In the genomic region with DNA sequence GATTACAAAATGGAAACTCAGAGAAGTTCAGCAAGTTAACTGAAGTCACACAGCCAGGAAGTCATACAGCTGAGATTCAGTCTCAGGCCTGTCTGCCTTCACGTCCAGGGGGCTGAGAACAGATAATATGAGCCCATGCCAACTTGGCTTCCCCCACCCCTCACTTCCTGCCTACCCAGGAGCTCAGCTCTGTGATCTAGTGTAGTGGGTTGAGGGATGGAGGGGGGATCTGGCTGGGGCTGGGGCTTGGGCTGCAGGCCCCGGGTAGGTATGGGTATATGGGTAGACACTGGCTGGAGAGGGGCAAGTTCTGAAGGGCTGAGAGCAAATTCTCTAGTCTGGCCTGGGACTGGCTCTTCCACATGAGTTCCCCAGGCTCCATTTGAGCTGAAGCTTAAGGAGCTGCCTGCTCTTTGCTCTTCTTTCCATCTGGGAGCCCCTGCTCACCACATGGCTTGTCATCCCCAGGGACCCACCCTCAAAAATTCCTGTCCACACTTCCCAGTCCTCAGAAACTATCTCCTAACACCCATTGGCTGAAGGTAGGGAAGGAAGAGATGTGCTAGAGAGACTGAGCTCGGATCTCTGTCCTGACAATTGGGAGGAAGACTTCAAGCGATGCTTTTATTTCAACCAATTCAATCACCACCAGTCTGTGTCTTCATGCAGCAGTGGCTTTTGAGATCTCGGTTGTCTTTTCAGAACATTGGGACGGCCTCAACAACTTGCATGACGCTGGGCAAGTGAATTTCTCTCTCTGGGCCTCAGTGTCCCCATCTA, we compare ENCODE assay signal across 23 cellular contexts. TPM values are rescaled to one million over a fixed set of nuclear protein-coding genes. Genes with fewer than 3 reads are reported as not detected.
A peak's percentile ranks its signal among the peaks of the same experiment; 100 is the strongest.
DNase-seq lines count a peak whose midpoint lies in the region; ATAC-seq lines count a peak whose summit lies in the region.
"Had no signal": no experiment of that assay in that cellular context is flagged by ENCODE, and none has a peak within 500 bp of the region (broad histone marks: within the 10 kb centered on the region; RNA-seq: fewer than 3 reads in every experiment).

No MANE protein-coding gene starts in this region.

- POLR2A ChIA-PET in activated CD4-positive, alpha-beta memory T cell treated with anti-CD3 and anti-CD28 coated beads for 36 hours (lab: Charles Lee) = no interaction called here
- POLR2A ChIA-PET in activated CD4-positive, alpha-beta memory T cell treated with anti-CD3 and anti-CD28 coated beads, Interleukin-2, amount 10 ng/mL, durations not matched to agents 7 days and 5 days (lab: Charles Lee) = no interaction called here

- no peaks in the 10 kb centered on the region for H3K79me1 ChIP-seq in mesendoderm (ENCODE audit: low read length)

- H3K23ac ChIP-seq in mesendoderm (ENCODE audit: low read length) = no peak overlapping the region

- ATAC-seq in left lobe of liver = no peak
- ATAC-seq: GM12878; psoas muscle; stimulated activated naive B cell treated with anti-CD40 and anti-IgM and Interleukin-4, amounts not matched to agents 10 μg/mL and 1 μg/mL and 100 μg/mL, for 72 hours had no signal

- no peak overlapping the region for H4K8ac ChIP-seq in mesendoderm (ENCODE audit: low read depth, low read length)

- intact Hi-C loops in activated CD4-positive, alpha-beta memory T cell treated with anti-CD3 and anti-CD28 coated beads for 36 hours (cut with micrococcal nuclease) = no loop called here

- no peaks in the 10 kb centered on the region for H3K4me1 ChIP-seq in mesendoderm (ENCODE audit: control insufficient read depth, low read depth, low read length)
- H3K4me1 ChIP-seq: psoas muscle had no signal

- no peak overlapping the region for H2AK5ac ChIP-seq in mesendoderm (ENCODE audit: low read length)

- H3K4me1 Mint-ChIP-seq in activated CD4-positive, alpha-beta memory T cell treated with anti-CD3 and anti-CD28 coated beads for 36 hours (ENCODE audit: low read depth) = peaks cover 12% of the 10 kb centered on the region
- H3K4me1 Mint-ChIP-seq in activated CD4-positive, alpha-beta memory T cell treated with anti-CD3 and anti-CD28 coated beads, Interleukin-2, amount 10 ng/mL, durations not matched to agents 7 days and 5 days = peaks cover 5% of the 10 kb centered on the region
- peaks cover 9% of the 10 kb centered on the region for H3K4me1 Mint-ChIP-seq in activated T-cell treated with anti-CD3 and anti-CD28 coated beads, Interleukin-2, amount 50 U/mL, for 24 hours (ENCODE audit: low read depth)

- H2BK120ac ChIP-seq in mesendoderm (ENCODE audit: low read depth, low read length) = no peak overlapping the region

- H2BK5ac ChIP-seq in mesendoderm (ENCODE audit: low read length) = no peak overlapping the region

- H3K18ac ChIP-seq in mesendoderm (ENCODE audit: low read length) = no peak overlapping the region

- H3K36me3 Mint-ChIP-seq in activated CD4-positive, alpha-beta memory T cell treated with anti-CD3 and anti-CD28 coated beads for 36 hours = no peaks in the 10 kb centered on the region
- peaks cover 2% of the 10 kb centered on the region for H3K36me3 Mint-ChIP-seq in activated CD4-positive, alpha-beta memory T cell treated with anti-CD3 and anti-CD28 coated beads, Interleukin-2, amount 10 ng/mL, durations not matched to agents 7 days and 5 days (ENCODE audit: low read depth)
- H3K36me3 Mint-ChIP-seq in activated T-cell treated with anti-CD3 and anti-CD28 coated beads, Interleukin-2, amount 50 U/mL, for 24 hours (ENCODE audit: low read depth) = no peaks in the 10 kb centered on the region

- H3K27ac ChIP-seq in temporal lobe (ENCODE audit: low read depth, low read length) = peak overlapping the region; percentile 69
- no peak overlapping the region for H3K27ac ChIP-seq in mesendoderm (ENCODE audit: low read depth, low read length)
- H3K27ac ChIP-seq: psoas muscle, testis, WERI-Rb-1 had no signal

- H3K9ac ChIP-seq in mesendoderm (ENCODE audit: low read length) = no peak overlapping the region

- WGBS in mesendoderm (ENCODE audit: extremely low coverage, insufficient coverage, low lambda C conversion rate) = no CpG with 5 or more reads among the region's 7 CpGs

- H3K4ac ChIP-seq in mesendoderm (ENCODE audit: low read depth, low read length) = no peak overlapping the region

- peak; percentile 4 for DNase-seq in activated CD4-positive, alpha-beta memory T cell treated with anti-CD3 and anti-CD28 coated beads for 36 hours
- no peak for DNase-seq in activated CD4-positive, alpha-beta memory T cell treated with anti-CD3 and anti-CD28 coated beads, Interleukin-2, amount 10 ng/mL, durations not matched to agents 7 days and 5 days
- DNase-seq in cerebellar cortex (ENCODE audit: low spot score) (peak; percentile 25), left lobe of liver (ENCODE audit: low spot score) (peak; percentile 16), activated gamma-delta T cell (lab: John Stamatoyannopoulos, UW) (no peak), mesendoderm (no peak)
- no peak for DNase-seq in activated T-cell treated with anti-CD3 and anti-CD28 coated beads, Interleukin-2, amount 50 U/mL, for 24 hours
- DNase-seq: activated CD4-positive, alpha-beta T cell treated with anti-CD3 and anti-CD28 coated beads, Interleukin-2, amount 50 U/mL, for 4 hours; activated effector memory CD4-positive, alpha-beta T cell treated with anti-CD3 and anti-CD28 coated beads, Interleukin-2, amount 50 U/mL, for 16 hours; CD4-positive, alpha-beta T cell; NCI-H1105; NCI-H1930; NCI-H748 treated with DMSO at 0.1 percent for 48 hours; psoas muscle; stimulated activated CD4-positive, alpha-beta T cell treated with anti-CD3 and anti-CD28 coated beads, Interleukin-15, amount 100 ng/mL, for 24 hours; stimulated activated naive B cell treated with anti-CD40 and anti-IgM and Interleukin-4, amounts not matched to agents 10 μg/mL and 1 μg/mL and 100 μg/mL, for 72 hours; T1000; testis had no signal

- H3K27ac Mint-ChIP-seq in activated CD4-positive, alpha-beta memory T cell treated with anti-CD3 and anti-CD28 coated beads for 36 hours = no peak overlapping the region
- no peak overlapping the region for H3K27ac Mint-ChIP-seq in activated CD4-positive, alpha-beta memory T cell treated with anti-CD3 and anti-CD28 coated beads, Interleukin-2, amount 10 ng/mL, durations not matched to agents 7 days and 5 days
- H3K27ac Mint-ChIP-seq in activated T-cell treated with anti-CD3 and anti-CD28 coated beads, Interleukin-2, amount 50 U/mL, for 24 hours = no peak overlapping the region
- H3K27ac Mint-ChIP-seq: CD4-positive, alpha-beta T cell; stimulated activated naive B cell treated with anti-CD40 and anti-IgM and Interleukin-4, amounts not matched to agents 10 μg/mL and 1 μg/mL and 100 μg/mL, for 72 hours had no signal

- H3K79me2 ChIP-seq in mesendoderm (ENCODE audit: control insufficient read depth, insufficient read depth, low read length) = no peaks in the 10 kb centered on the region

- H3K27me3 ChIP-seq in mesendoderm (ENCODE audit: insufficient read depth, low read length, poor library complexity) = peaks cover 46% of the 10 kb centered on the region
- H3K27me3 ChIP-seq: testis had no signal

- H3K56ac ChIP-seq in mesendoderm (ENCODE audit: low read length) = no peak overlapping the region

- CTCF ChIA-PET in activated CD4-positive, alpha-beta memory T cell treated with anti-CD3 and anti-CD28 coated beads for 36 hours (lab: Charles Lee) = interaction anchor here (1.0 kb wide), 1 partner anchor 96 kb away, joined by 3 read pairs; no protein-coding TSS in a partner anchor
- CTCF ChIA-PET in activated CD4-positive, alpha-beta memory T cell treated with anti-CD3 and anti-CD28 coated beads, Interleukin-2, amount 10 ng/mL, durations not matched to agents 7 days and 5 days (lab: Charles Lee) = no interaction called here

- H3K4me2 ChIP-seq in mesendoderm (ENCODE audit: low read length) = no peak overlapping the region

- H4K5ac ChIP-seq in mesendoderm (ENCODE audit: low read length) = no peak overlapping the region

- H3K27me3 Mint-ChIP-seq in activated CD4-positive, alpha-beta memory T cell treated with anti-CD3 and anti-CD28 coated beads for 36 hours = peaks cover 36% of the 10 kb centered on the region
- H3K27me3 Mint-ChIP-seq in activated CD4-positive, alpha-beta memory T cell treated with anti-CD3 and anti-CD28 coated beads, Interleukin-2, amount 10 ng/mL, durations not matched to agents 7 days and 5 days = peaks cover 62% of the 10 kb centered on the region
- H3K27me3 Mint-ChIP-seq in activated T-cell treated with anti-CD3 and anti-CD28 coated beads, Interleukin-2, amount 50 U/mL, for 24 hours = peaks cover 73% of the 10 kb centered on the region

- no peak overlapping the region for H2BK15ac ChIP-seq in mesendoderm (replicated peaks; ENCODE audit: low read depth)

- H3K4me3 ChIP-seq in mesendoderm (ENCODE audit: low read length) = no peak overlapping the region
- H3K4me3 ChIP-seq: GM12878, psoas muscle had no signal

- H3K4me3 Mint-ChIP-seq in activated CD4-positive, alpha-beta memory T cell treated with anti-CD3 and anti-CD28 coated beads for 36 hours = no peak overlapping the region
- H3K4me3 Mint-ChIP-seq in activated CD4-positive, alpha-beta memory T cell treated with anti-CD3 and anti-CD28 coated beads, Interleukin-2, amount 10 ng/mL, durations not matched to agents 7 days and 5 days = no peak overlapping the region
- H3K4me3 Mint-ChIP-seq in activated T-cell treated with anti-CD3 and anti-CD28 coated beads, Interleukin-2, amount 50 U/mL, for 24 hours = no peak overlapping the region
- H3K4me3 Mint-ChIP-seq: CD4-positive, alpha-beta T cell; central memory CD8-positive, alpha-beta T cell; IgD-negative memory B cell had no signal

- no peaks in the 10 kb centered on the region for H3K9me3 Mint-ChIP-seq in activated CD4-positive, alpha-beta memory T cell treated with anti-CD3 and anti-CD28 coated beads for 36 hours
- H3K9me3 Mint-ChIP-seq in activated CD4-positive, alpha-beta memory T cell treated with anti-CD3 and anti-CD28 coated beads, Interleukin-2, amount 10 ng/mL, durations not matched to agents 7 days and 5 days = no peaks in the 10 kb centered on the region
- no peaks in the 10 kb centered on the region for H3K9me3 Mint-ChIP-seq in activated T-cell treated with anti-CD3 and anti-CD28 coated beads, Interleukin-2, amount 50 U/mL, for 24 hours
- H3K9me3 Mint-ChIP-seq: CD4-positive, alpha-beta T cell; central memory CD8-positive, alpha-beta T cell had no signal

- H3K36me3 ChIP-seq in mesendoderm (ENCODE audit: control insufficient read depth, insufficient read depth, low read length) = no peaks in the 10 kb centered on the region
- H3K36me3 ChIP-seq: WERI-Rb-1 had no signal

RNA-seq across cellular contexts. Expression of a gene that starts 2.0 kb away (rescaled TPM):
- under 1 TPM in 1 of 2 experiments, not detected in 1; 0.02 TPM for total RNA-seq in activated CD4-positive, alpha-beta memory T cell treated with anti-CD3 and anti-CD28 coated beads for 36 hours
- not detected for total RNA-seq in activated CD4-positive, alpha-beta memory T cell treated with anti-CD3 and anti-CD28 coated beads, Interleukin-2, amount 10 ng/mL, durations not matched to agents 7 days and 5 days
- total RNA-seq in left lobe of liver (not detected), temporal lobe (3.7 TPM)
- 0.15 TPM for polyA plus RNA-seq in mesendoderm (2013, experiment 1 of 2)
- polyA plus RNA-seq in mesendoderm (2013, experiment 2 of 2) = 0.14 TPM
- total RNA-seq: CD4-positive, alpha-beta T cell; psoas muscle had no signal

Comparison
In these comparisons a context has a peak if more than half of its experiments do, and no peak if none do; other contexts are left out.
1. DNase-seq: peak in activated CD4-positive, alpha-beta memory T cell treated with anti-CD3 and anti-CD28 coated beads for 36 hours (single experiment), cerebellar cortex (single experiment) and left lobe of liver (single experiment); none in activated CD4-positive, alpha-beta memory T cell treated with anti-CD3 and anti-CD28 coated beads, Interleukin-2, amount 10 ng/mL, durations not matched to agents 7 days and 5 days (single experiment), activated T-cell treated with anti-CD3 and anti-CD28 coated beads, Interleukin-2, amount 50 U/mL, for 24 hours (single experiment), activated gamma-delta T cell (single experiment) and mesendoderm (single experiment).